In genomic region chr6:31820051-31820389, GRCh38 we compare ENCODE assay signal across 1 cellular context.
TF ChIP-seq lines count a peak whose summit lies in the region.

No MANE protein-coding gene starts in this region.

TF ChIP-seq in liver, 16 proteins besides CTCF, POLR2A, EP300 and RAD21:
- no peak for TF ChIP-seq REST (IDR thresholded peaks at IDR 0.05)
- TF ChIP-seq GABPA (IDR thresholded peaks at IDR 0.05 in 1 of 2, conservative IDR thresholded peaks at IDR 0.05 in 1 of 2), result no peak
